8 cellular contexts compared by ENCODE assay signal in genomic region chr16:85524630-85525463, GRCh38.
DNase-seq lines count a peak whose midpoint lies in the region; ATAC-seq, FAIRE-seq and TF ChIP-seq lines count a peak whose summit lies in the region.

No MANE protein-coding gene starts in this region.

- no peak for FAIRE-seq in D721Med (lab: Jason Lieb, UNC)

- H3K9me2 ChIP-seq in GM23338 (ENCODE audit: insufficient read depth), result no peaks in the 10 kb centered on the region

- ATAC-seq in GM23338 (peak; percentile 5; the same call in 2 of the 3 replicates), HG03521 (IDR thresholded peaks at IDR 0.05; ENCODE audit: unreplicated experiment) (no peak)

- no peak for TF ChIP-seq CTCF in GM23338 (conservative IDR thresholded peaks at IDR 0.05; ENCODE audit: low read depth in 2 of 2)
- TF ChIP-seq CTCF in epithelial cell of esophagus (IDR thresholded peaks at IDR 0.05; ENCODE audit: insufficient read depth, low read depth, low read length, missing control alignments), result no peak
- no peak for TF ChIP-seq CTCF in endothelial cell (IDR thresholded peaks at IDR 0.05; ENCODE audit: unreplicated experiment)
- no peak for TF ChIP-seq CTCF in D721Med (IDR thresholded peaks at IDR 0.05; ENCODE audit: insufficient read depth, missing control alignments)

- no peak overlapping the region for H2AFZ ChIP-seq in GM23338

- H3K27ac Mint-ChIP-seq in GM23338 (peak overlapping the region; percentile 78; the same call in 1 of the 2 replicates), endothelial cell (ENCODE audit: unreplicated experiment) (no peak overlapping the region)

- peaks cover 10% of the 10 kb centered on the region for H3K4me1 ChIP-seq in GM23338 (ENCODE audit: insufficient read depth)

- no peaks in the 10 kb centered on the region for H3K79me2 ChIP-seq in GM23338 (replicated peaks; ENCODE audit: insufficient read depth)

- no peak for DNase-seq in GM23338 (ENCODE audit: low spot score)
- peak; percentile 72 for DNase-seq in NCI-H748 (lab: John Stamatoyannopoulos, UW; ENCODE audit: unreplicated experiment)
- DNase-seq in epithelial cell of esophagus (ENCODE audit: low read depth), result peak; percentile 76
- peak; percentile 14 for DNase-seq in pons (ENCODE audit: low spot score)
- no peak for DNase-seq in endothelial cell (ENCODE audit: low spot score)
- DNase-seq in iPS-NIHi7 (ENCODE audit: extremely low spot score), result no peak
- no peak for DNase-seq in D721Med (ENCODE audit: insufficient read length, low spot score)

- no peaks in the 10 kb centered on the region; the same call in 2 of the 3 replicates for H3K36me3 Mint-ChIP-seq in GM23338 (ENCODE audit: low read depth)
- no peaks in the 10 kb centered on the region for H3K36me3 Mint-ChIP-seq in endothelial cell (ENCODE audit: low read depth, unreplicated experiment)

- peaks cover 16% of the 10 kb centered on the region; the same call in 1 of the 2 replicates for H3F3A ChIP-seq in GM23338 (replicated peaks; ENCODE audit: low read depth)

- no peaks in the 10 kb centered on the region for H3K27me3 ChIP-seq in GM23338 (ENCODE audit: insufficient read depth)

- no peaks in the 10 kb centered on the region for H4K20me1 ChIP-seq in GM23338 (replicated peaks; ENCODE audit: insufficient read depth)

- H3K4me3 Mint-ChIP-seq in GM23338 (no peak overlapping the region), endothelial cell (ENCODE audit: unreplicated experiment) (no peak overlapping the region)

- H3K27ac ChIP-seq in GM23338 (ENCODE audit: low read depth), result 0 out of 2 replicates have a peak overlapping the region, but pooled peaks have one; percentile 50

- H3K4me2 ChIP-seq in GM23338, result no peak overlapping the region

- H3K4me3 ChIP-seq in GM23338, result no peak overlapping the region
- no peak overlapping the region for H3K4me3 ChIP-seq in epithelial cell of esophagus (ENCODE audit: low read length)

- H3K4me1 Mint-ChIP-seq in GM23338 (peaks cover 53% of the 10 kb centered on the region), endothelial cell (ENCODE audit: unreplicated experiment) (peaks cover 13% of the 10 kb centered on the region)

- no peaks in the 10 kb centered on the region for H3K36me3 ChIP-seq in GM23338 (ENCODE audit: insufficient read depth)

- H3K27me3 Mint-ChIP-seq in GM23338 (ENCODE audit: insufficient read depth, low read depth, poor library complexity), result peaks cover 10% of the 10 kb centered on the region
- H3K27me3 Mint-ChIP-seq in endothelial cell (ENCODE audit: unreplicated experiment), result peaks cover 15% of the 10 kb centered on the region

- H3K9me3 Mint-ChIP-seq in GM23338 (no peaks in the 10 kb centered on the region), endothelial cell (ENCODE audit: unreplicated experiment) (no peaks in the 10 kb centered on the region)

TF ChIP-seq in GM23338, 12 proteins besides CTCF, POLR2A, EP300 and RAD21 (continues in another document):
- TF ChIP-seq REST (IDR thresholded peaks at IDR 0.05; ENCODE audit: unreplicated experiment) (no peak), ZNF331 (CRISPR knock-in tag; IDR thresholded peaks at IDR 0.05; ENCODE audit: low read depth) (no peak), ZNF114 (CRISPR knock-in tag; IDR thresholded peaks at IDR 0.05) (no peak), EZH2phosphoT487 (IDR thresholded peaks at IDR 0.05; ENCODE audit: unreplicated experiment) (no peak), CREB1 (CRISPR knock-in tag; IDR thresholded peaks at IDR 0.05; ENCODE audit: low read depth) (no peak), JUNB (IDR thresholded peaks at IDR 0.05; ENCODE audit: unreplicated experiment) (no peak), NANOG (IDR thresholded peaks at IDR 0.05; ENCODE audit: borderline replicate concordance) (no peak), EZH2 (IDR thresholded peaks at IDR 0.05; ENCODE audit: low read depth, unreplicated experiment) (no peak)
- TF ChIP-seq, protein P1, sequence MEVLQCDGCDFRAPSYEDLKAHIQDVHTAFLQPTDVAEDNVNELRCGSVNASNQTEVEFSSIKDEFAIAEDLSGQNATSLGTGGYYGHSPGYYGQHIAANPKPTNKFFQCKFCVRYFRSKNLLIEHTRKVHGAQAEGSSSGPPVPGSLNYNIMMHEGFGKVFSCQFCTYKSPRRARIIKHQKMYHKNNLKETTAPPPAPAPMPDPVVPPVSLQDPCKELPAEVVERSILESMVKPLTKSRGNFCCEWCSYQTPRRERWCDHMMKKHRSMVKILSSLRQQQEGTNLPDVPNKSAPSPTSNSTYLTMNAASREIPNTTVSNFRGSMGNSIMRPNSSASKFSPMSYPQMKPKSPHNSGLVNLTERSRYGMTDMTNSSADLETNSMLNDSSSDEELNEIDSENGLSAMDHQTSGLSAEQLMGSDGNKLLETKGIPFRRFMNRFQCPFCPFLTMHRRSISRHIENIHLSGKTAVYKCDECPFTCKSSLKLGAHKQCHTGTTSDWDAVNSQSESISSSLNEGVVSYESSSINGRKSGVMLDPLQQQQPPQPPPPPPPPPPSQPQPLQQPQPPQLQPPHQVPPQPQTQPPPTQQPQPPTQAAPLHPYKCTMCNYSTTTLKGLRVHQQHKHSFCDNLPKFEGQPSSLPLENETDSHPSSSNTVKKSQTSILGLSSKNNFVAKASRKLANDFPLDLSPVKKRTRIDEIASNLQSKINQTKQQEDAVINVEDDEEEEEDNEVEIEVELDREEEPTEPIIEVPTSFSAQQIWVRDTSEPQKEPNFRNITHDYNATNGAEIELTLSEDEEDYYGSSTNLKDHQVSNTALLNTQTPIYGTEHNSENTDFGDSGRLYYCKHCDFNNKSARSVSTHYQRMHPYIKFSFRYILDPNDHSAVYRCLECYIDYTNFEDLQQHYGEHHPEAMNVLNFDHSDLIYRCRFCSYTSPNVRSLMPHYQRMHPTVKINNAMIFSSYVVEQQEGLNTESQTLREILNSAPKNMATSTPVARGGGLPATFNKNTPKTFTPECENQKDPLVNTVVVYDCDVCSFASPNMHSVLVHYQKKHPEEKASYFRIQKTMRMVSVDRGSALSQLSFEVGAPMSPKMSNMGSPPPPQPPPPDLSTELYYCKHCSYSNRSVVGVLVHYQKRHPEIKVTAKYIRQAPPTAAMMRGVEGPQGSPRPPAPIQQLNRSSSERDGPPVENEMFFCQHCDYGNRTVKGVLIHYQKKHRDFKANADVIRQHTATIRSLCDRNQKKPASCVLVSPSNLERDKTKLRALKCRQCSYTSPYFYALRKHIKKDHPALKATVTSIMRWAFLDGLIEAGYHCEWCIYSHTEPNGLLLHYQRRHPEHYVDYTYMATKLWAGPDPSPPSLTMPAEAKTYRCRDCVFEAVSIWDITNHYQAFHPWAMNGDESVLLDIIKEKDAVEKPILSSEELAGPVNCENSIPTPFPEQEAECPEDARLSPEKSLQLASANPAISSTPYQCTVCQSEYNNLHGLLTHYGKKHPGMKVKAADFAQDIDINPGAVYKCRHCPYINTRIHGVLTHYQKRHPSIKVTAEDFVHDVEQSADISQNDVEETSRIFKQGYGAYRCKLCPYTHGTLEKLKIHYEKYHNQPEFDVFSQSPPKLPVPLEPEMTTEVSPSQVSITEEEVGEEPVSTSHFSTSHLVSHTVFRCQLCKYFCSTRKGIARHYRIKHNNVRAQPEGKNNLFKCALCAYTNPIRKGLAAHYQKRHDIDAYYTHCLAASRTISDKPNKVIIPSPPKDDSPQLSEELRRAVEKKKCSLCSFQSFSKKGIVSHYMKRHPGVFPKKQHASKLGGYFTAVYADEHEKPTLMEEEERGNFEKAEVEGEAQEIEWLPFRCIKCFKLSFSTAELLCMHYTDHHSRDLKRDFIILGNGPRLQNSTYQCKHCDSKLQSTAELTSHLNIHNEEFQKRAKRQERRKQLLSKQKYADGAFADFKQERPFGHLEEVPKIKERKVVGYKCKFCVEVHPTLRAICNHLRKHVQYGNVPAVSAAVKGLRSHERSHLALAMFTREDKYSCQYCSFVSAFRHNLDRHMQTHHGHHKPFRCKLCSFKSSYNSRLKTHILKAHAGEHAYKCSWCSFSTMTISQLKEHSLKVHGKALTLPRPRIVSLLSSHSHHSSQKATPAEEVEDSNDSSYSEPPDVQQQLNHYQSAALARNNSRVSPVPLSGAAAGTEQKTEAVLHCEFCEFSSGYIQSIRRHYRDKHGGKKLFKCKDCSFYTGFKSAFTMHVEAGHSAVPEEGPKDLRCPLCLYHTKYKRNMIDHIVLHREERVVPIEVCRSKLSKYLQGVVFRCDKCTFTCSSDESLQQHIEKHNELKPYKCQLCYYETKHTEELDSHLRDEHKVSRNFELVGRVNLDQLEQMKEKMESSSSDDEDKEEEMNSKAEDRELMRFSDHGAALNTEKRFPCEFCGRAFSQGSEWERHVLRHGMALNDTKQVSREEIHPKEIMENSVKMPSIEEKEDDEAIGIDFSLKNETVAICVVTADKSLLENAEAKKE (CRISPR knock-in tag; IDR thresholded peaks at IDR 0.05), result no peak

Comparison
In these comparisons a context has a peak if more than half of its experiments do, and no peak if none do; other contexts are left out.
1. DNase-seq: peak in NCI-H748 (single experiment), epithelial cell of esophagus (single experiment) and pons (single experiment); none in GM23338 (single experiment), endothelial cell (single experiment), iPS-NIHi7 (single experiment) and D721Med (single experiment).